8 cellular contexts compared by ENCODE assay signal in the genomic region with DNA sequence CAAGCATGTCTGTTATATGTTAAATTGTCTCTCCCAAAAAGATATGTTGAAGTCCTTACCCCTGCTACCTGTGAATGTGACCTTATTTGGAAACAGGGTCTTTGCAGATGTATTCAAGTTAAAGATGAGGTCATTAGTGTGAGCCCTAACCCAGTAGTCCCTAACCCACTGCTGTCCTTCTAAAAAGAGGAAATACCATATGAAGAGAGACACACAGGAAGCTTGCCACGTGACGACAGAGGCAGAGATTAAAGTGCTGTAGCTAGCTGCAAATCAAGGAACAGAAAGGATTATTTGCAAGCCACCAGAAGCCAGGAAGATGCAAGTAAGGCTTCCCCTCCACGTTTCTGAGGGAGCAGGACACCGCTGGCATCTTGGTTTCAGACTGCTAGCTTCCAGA.
A peak's percentile ranks its signal among the peaks of the same experiment; 100 is the strongest.
DNase-seq lines count a peak whose midpoint lies in the region; ATAC-seq and TF ChIP-seq lines count a peak whose summit lies in the region.

No MANE protein-coding gene starts in this region.

- H3K4me1 Mint-ChIP-seq in WTC11: peaks cover 6% of the 10 kb centered on the region

- no peak overlapping the region for H3K27ac ChIP-seq in foreskin keratinocyte

- TF ChIP-seq CTCF in WTC11 (IDR thresholded peaks at IDR 0.05) (no peak), foreskin keratinocyte (conservative IDR thresholded peaks at IDR 0.05) (no peak)

- no peaks in the 10 kb centered on the region for H3K9me3 Mint-ChIP-seq in WTC11

- H3K27me3 Mint-ChIP-seq in WTC11 (ENCODE audit: low read depth): peaks cover under 1% of the 10 kb centered on the region

- H3K4me1 ChIP-seq in foreskin keratinocyte: no peaks in the 10 kb centered on the region

- no peaks in the 10 kb centered on the region for H3K36me3 Mint-ChIP-seq in WTC11

- H3K27ac Mint-ChIP-seq in WTC11: no peak overlapping the region

- POLR2A ChIA-PET in WTC11 (lab: Charles Lee): no interaction called here

- no peaks in the 10 kb centered on the region for H3K27me3 ChIP-seq in foreskin keratinocyte

- CTCF ChIA-PET in WTC11 (lab: Charles Lee): interaction anchor here (2.0 to 2.2 kb wide), 2 partner anchors 45 to 61 kb away, joined by 6 to 9 read pairs; no protein-coding TSS in a partner anchor

- H3K4me3 Mint-ChIP-seq in WTC11: no peak overlapping the region

- peak; percentile 77 for ATAC-seq in GM18508 (IDR thresholded peaks at IDR 0.05; ENCODE audit: insufficient read depth, unreplicated experiment)
- peak; percentile 78 for ATAC-seq in HG03432 (IDR thresholded peaks at IDR 0.05; ENCODE audit: unreplicated experiment)
- ATAC-seq in WTC11: peak; percentile 92
- ATAC-seq in foreskin keratinocyte: no peak

- DNase-seq in WTC11 (ENCODE audit: low spot score) (no peak), mucosa of gallbladder (ENCODE audit: low spot score) (peak; percentile 42), DMS53 treated with DMSO at 0.1 percent for 48 hours (lab: John Stamatoyannopoulos, UW; ENCODE audit: unreplicated experiment) (no peak), amniotic stem cell (lab: John Stamatoyannopoulos, UW) (no peak), foreskin keratinocyte (no peak), NCI-H1105 (lab: John Stamatoyannopoulos, UW) (no peak)

TF ChIP-seq in WTC11, 78 proteins besides CTCF, POLR2A, EP300 and RAD21 (continues in another document):
- TF ChIP-seq NR3C1 (CRISPR knock-in tag; conservative IDR thresholded peaks at IDR 0.05; ENCODE audit: low read depth) (no peak), ZMAT4 (CRISPR knock-in tag; IDR thresholded peaks at IDR 0.05) (no peak), ELF4 (CRISPR knock-in tag; IDR thresholded peaks at IDR 0.05; ENCODE audit: low read depth) (no peak), EMX1 (CRISPR knock-in tag; IDR thresholded peaks at IDR 0.05) (no peak), RELA (CRISPR knock-in tag; IDR thresholded peaks at IDR 0.05; ENCODE audit: borderline replicate concordance) (no peak), USF1 (CRISPR knock-in tag; IDR thresholded peaks at IDR 0.05) (peak; percentile 70), PREB (CRISPR knock-in tag; IDR thresholded peaks at IDR 0.05; ENCODE audit: borderline replicate concordance) (no peak), CREM (CRISPR knock-in tag; IDR thresholded peaks at IDR 0.05) (no peak), HMGXB4 (CRISPR knock-in tag; IDR thresholded peaks at IDR 0.05) (no peak), HMGA2 (CRISPR knock-in tag; IDR thresholded peaks at IDR 0.05) (no peak), ESRRA (CRISPR knock-in tag; IDR thresholded peaks at IDR 0.05; ENCODE audit: borderline replicate concordance) (no peak), FOXJ3 (CRISPR knock-in tag; IDR thresholded peaks at IDR 0.05; ENCODE audit: borderline replicate concordance) (no peak), TEAD1 (CRISPR knock-in tag; IDR thresholded peaks at IDR 0.05) (no peak), TCF7 (CRISPR knock-in tag; IDR thresholded peaks at IDR 0.05; ENCODE audit: low read depth) (no peak), E2F4 (CRISPR knock-in tag; IDR thresholded peaks at IDR 0.05; ENCODE audit: borderline replicate concordance, low read depth) (no peak), ZNF512 (CRISPR knock-in tag; IDR thresholded peaks at IDR 0.05; ENCODE audit: borderline replicate concordance) (no peak), ERG (CRISPR knock-in tag; IDR thresholded peaks at IDR 0.05) (no peak)
- TF ChIP-seq, protein P1, sequence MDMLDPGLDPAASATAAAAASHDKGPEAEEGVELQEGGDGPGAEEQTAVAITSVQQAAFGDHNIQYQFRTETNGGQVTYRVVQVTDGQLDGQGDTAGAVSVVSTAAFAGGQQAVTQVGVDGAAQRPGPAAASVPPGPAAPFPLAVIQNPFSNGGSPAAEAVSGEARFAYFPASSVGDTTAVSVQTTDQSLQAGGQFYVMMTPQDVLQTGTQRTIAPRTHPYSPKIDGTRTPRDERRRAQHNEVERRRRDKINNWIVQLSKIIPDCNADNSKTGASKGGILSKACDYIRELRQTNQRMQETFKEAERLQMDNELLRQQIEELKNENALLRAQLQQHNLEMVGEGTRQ (CRISPR knock-in tag; IDR thresholded peaks at IDR 0.05): peak; percentile 80
- TF ChIP-seq, protein P2, sequence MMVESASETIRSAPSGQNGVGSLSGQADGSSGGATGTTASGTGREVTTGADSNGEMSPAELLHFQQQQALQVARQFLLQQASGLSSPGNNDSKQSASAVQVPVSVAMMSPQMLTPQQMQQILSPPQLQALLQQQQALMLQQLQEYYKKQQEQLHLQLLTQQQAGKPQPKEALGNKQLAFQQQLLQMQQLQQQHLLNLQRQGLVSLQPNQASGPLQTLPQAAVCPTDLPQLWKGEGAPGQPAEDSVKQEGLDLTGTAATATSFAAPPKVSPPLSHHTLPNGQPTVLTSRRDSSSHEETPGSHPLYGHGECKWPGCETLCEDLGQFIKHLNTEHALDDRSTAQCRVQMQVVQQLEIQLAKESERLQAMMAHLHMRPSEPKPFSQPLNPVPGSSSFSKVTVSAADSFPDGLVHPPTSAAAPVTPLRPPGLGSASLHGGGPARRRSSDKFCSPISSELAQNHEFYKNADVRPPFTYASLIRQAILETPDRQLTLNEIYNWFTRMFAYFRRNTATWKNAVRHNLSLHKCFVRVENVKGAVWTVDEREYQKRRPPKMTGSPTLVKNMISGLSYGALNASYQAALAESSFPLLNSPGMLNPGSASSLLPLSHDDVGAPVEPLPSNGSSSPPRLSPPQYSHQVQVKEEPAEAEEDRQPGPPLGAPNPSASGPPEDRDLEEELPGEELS (CRISPR knock-in tag; IDR thresholded peaks at IDR 0.05): no peak
